18 cellular contexts compared by ENCODE assay signal in genomic region chr1:228001738-228002535, GRCh38. TPM values are rescaled to one million over a fixed set of nuclear protein-coding genes. Genes with fewer than 3 reads are reported as not detected.
"Had no signal": no experiment of that assay in that cellular context is flagged by ENCODE, and none has a peak within 500 bp of the region (broad histone marks: within the 10 kb centered on the region; RNA-seq: fewer than 3 reads in every experiment).

No MANE protein-coding gene starts in this region.

- ATAC-seq: activated T-cell treated with anti-CD3 and anti-CD28 coated beads, Interleukin-2, amount 50 U/mL, for 4 hours; heart left ventricle; left lobe of liver had no signal

- H3K27ac ChIP-seq: colonic mucosa, heart left ventricle, ovary, SJCRH30 had no signal

- H3K9me3 ChIP-seq: colonic mucosa, ovary had no signal

- DNase-seq: activated CD4-positive, alpha-beta T cell treated with anti-CD3 and anti-CD28 coated beads, Interleukin-2, amount 50 U/mL, for 48 hours; activated CD4-positive, CD25-positive, alpha-beta regulatory T cell treated with anti-CD3 and anti-CD28 coated beads, Interleukin-2, amount 50 U/mL, for 72 hours; activated T-cell treated with anti-CD3 and anti-CD28 coated beads, Interleukin-2, amount 50 U/mL, for 4 hours; colonic mucosa; effector CD4-positive, alpha-beta T cell; foreskin melanocyte; heart left ventricle; ovary; retina; SJCRH30; stimulated activated naive CD4-positive, alpha-beta T cell treated with Interleukin-2 at 50 U/mL for 16 hours; SW 1271 had no signal

- H3K4me2 ChIP-seq: smooth muscle cell had no signal

- H3K4me3 Mint-ChIP-seq: activated T-cell treated with anti-CD3 and anti-CD28 coated beads, Interleukin-2, amount 50 U/mL, for 4 hours; nephron; T-helper 2 cell treated with Interferon-gamma antibody and Interleukin-4, amounts not matched to agents 5 μg/mL and 100 μg/mL, for 36 hours had no signal

- H3K36me3 ChIP-seq: colonic mucosa, heart left ventricle, ovary, SJCRH30 had no signal

- H3K27ac Mint-ChIP-seq: nephron; T-helper 2 cell treated with Interferon-gamma antibody and Interleukin-4, amounts not matched to agents 5 μg/mL and 100 μg/mL, for 36 hours had no signal

- H3K4me3 ChIP-seq: colonic mucosa, heart left ventricle, ovary, SJCRH30, smooth muscle cell had no signal

- H3K4me1 Mint-ChIP-seq: nephron had no signal

- H3K4me1 ChIP-seq: colonic mucosa, SJCRH30 had no signal

- H3K27me3 ChIP-seq: ovary, SJCRH30 had no signal

RNA-seq across cellular contexts. Expression of gene WNT3A, which starts 4.9 kb away (rescaled TPM):
- total RNA-seq: activated T-cell treated with anti-CD3 and anti-CD28 coated beads, Interleukin-2, amount 50 U/mL, for 4 hours; astrocyte; colonic mucosa; heart left ventricle; left lobe of liver; ovary; SJCRH30; temporal lobe had no signal
- polyA plus RNA-seq: heart left ventricle, ovary, smooth muscle cell had no signal
